ENCODE assay signal across 20 cellular contexts in the genomic region with DNA sequence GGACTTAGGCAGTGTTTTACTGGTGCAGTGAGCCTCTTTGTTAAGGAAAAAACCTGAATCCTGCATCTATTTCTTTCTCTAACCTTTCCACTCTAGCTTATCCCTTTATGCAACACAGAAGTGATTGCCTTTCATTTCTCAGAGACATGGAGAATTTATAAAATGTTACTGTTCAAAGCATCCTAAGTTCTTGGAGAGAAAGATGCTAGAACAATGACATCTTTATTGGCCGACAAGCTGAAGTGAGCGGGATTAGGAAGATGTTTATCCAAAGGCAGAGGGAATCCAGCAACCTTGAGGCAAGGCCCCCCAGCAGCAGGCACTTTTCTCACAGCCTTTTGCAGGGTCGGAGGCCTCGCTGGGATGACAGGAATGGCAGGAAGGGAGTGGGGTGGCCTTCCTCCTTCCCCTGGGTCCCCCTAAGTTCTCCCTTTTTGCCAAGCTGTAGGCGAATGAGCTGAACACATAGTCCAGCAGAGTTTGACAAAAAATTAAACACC.
DNase-seq lines count a peak whose midpoint lies in the region; ATAC-seq and TF ChIP-seq lines count a peak whose summit lies in the region.
"Had no signal": no experiment of that assay in that cellular context is flagged by ENCODE, and none has a peak within 500 bp of the region (broad histone marks: within the 10 kb centered on the region; RNA-seq: fewer than 3 reads in every experiment).

No MANE protein-coding gene starts in this region.

- H4K8ac ChIP-seq in neuronal stem cell (ENCODE audit: low read depth, low read length), result no peak overlapping the region

- no peak overlapping the region for H2AK5ac ChIP-seq in neuronal stem cell (ENCODE audit: low read depth, low read length)

- no peak for ATAC-seq in activated T-helper 17 cell treated with anti-CD3 and anti-CD28 coated beads, Interleukin-2, amount 50 U/mL, for 72 hours (replicated peaks)
- ATAC-seq: Right ventricle myocardium inferior had no signal

- peaks cover 28% of the 10 kb centered on the region for H3K36me3 Mint-ChIP-seq in activated T-helper 17 cell treated with anti-CD3 and anti-CD28 coated beads, Interleukin-2, amount 50 U/mL, for 72 hours (ENCODE audit: low read depth)

- WGBS in neuronal stem cell (ENCODE audit: extremely low coverage in 2 of 2, insufficient read length in 2 of 2, insufficient replicate concordance in 1 of 2), 2 donors, result no CpG with 5 or more reads among the region's 5 CpGs

- peak; percentile 59 to 70 for DNase-seq in SJCRH30
- peak; percentile 18 for DNase-seq in globus pallidus (ENCODE audit: low spot score)
- no peak for DNase-seq in neuronal stem cell (ENCODE audit: low spot score)
- no peak for DNase-seq in GM13976 (ENCODE audit: low spot score)
- DNase-seq in activated CD8-positive, alpha-beta memory T cell treated with anti-CD3 and anti-CD28 coated beads for 24 hours, result no peak
- DNase-seq: CD4-positive, CD25-positive, alpha-beta regulatory T cell; GOT3; NCI-H1048; NCI-H1417; NCI-H1694 treated with DMSO at 0.1 percent for 48 hours; NCI-H2081; NCI-H2227 treated with DMSO at 0.1 percent for 48 hours; NCI-H526 treated with DMSO at 0.1 percent for 48 hours; PC-9 had no signal

- H3K4me2 ChIP-seq in neuronal stem cell (ENCODE audit: insufficient read depth, low read length, poor library complexity, severe bottlenecking), result no peak overlapping the region
- H3K4me2 ChIP-seq: BLaER1, PC-9 had no signal

- H3K14ac ChIP-seq in neuronal stem cell (ENCODE audit: low read length), result no peak overlapping the region

- H3K4ac ChIP-seq in neuronal stem cell (ENCODE audit: low read length), result no peak overlapping the region

- in situ Hi-C loops in GM13976 (cut with MboI; ENCODE audit: low sequenced_read_pairs, unreplicated experiment), result no loop called here

- H3K79me1 ChIP-seq in neuronal stem cell (ENCODE audit: low read depth, low read length), result no peaks in the 10 kb centered on the region

- no peaks in the 10 kb centered on the region for H3K4me1 Mint-ChIP-seq in activated T-helper 17 cell treated with anti-CD3 and anti-CD28 coated beads, Interleukin-2, amount 50 U/mL, for 72 hours
- H3K4me1 Mint-ChIP-seq: CD4-positive, CD25-positive, alpha-beta regulatory T cell had no signal

- H3K9me3 Mint-ChIP-seq in activated T-helper 17 cell treated with anti-CD3 and anti-CD28 coated beads, Interleukin-2, amount 50 U/mL, for 72 hours, result no peaks in the 10 kb centered on the region

- H3K9ac ChIP-seq in neuronal stem cell (ENCODE audit: low read depth, low read length, poor library complexity) (no peak overlapping the region), stomach smooth muscle (ENCODE audit: low read length in 2 of 2) (peak overlapping the region in 1 of 2 donors; percentile 3)
- H3K9ac ChIP-seq: BLaER1 had no signal

- peaks cover 19% of the 10 kb centered on the region; the same call in 1 of the 2 replicates for H3K4me1 ChIP-seq in SJCRH30
- peaks cover 34 to 36% of the 10 kb centered on the region in 2 donors for H3K4me1 ChIP-seq in neuronal stem cell (ENCODE audit: control insufficient read depth in 2 of 2, insufficient read depth in 1 of 2, low read depth in 1 of 2, low read length in 2 of 2)
- peaks cover 55% of the 10 kb centered on the region for H3K4me1 ChIP-seq in stomach smooth muscle (ENCODE audit: control insufficient read depth, insufficient read depth, low read length)
- H3K4me1 ChIP-seq: BLaER1, SJSA1 had no signal

- H2BK15ac ChIP-seq in neuronal stem cell (ENCODE audit: low read length), result no peak overlapping the region

- no peak overlapping the region for H2BK5ac ChIP-seq in neuronal stem cell (ENCODE audit: low read length)

- H3K4me3 ChIP-seq in SJCRH30 (no peak overlapping the region), neuronal stem cell (ENCODE audit: low read length in 2 of 2) (no peak overlapping the region), stomach smooth muscle (ENCODE audit: low read length in 2 of 2) (no peak overlapping the region)
- H3K4me3 ChIP-seq: BLaER1, HAP-1, PC-9, SJSA1 had no signal

- TF ChIP-seq CTCF in GM13976 (IDR thresholded peaks at IDR 0.05; ENCODE audit: borderline replicate concordance, control extremely low read depth, extremely low read depth, insufficient read depth, missing control alignments), result no peak

- no peaks in the 10 kb centered on the region for H3K9me3 ChIP-seq in SJCRH30 (replicated peaks)
- H3K9me3 ChIP-seq in neuronal stem cell (replicated peaks in 1 of 2; ENCODE audit: control insufficient read depth in 2 of 2, insufficient read depth in 1 of 2, low read depth in 1 of 2, low read length in 2 of 2), result no peaks in the 10 kb centered on the region
- no peaks in the 10 kb centered on the region for H3K9me3 ChIP-seq in stomach smooth muscle (ENCODE audit: control insufficient read depth in 2 of 2, low read length in 2 of 2)
- H3K9me3 ChIP-seq: BLaER1, HAP-1, SJSA1 had no signal

- no peak overlapping the region for H3K23ac ChIP-seq in neuronal stem cell (ENCODE audit: low read depth, low read length, poor library complexity)

- no peaks in the 10 kb centered on the region for H3K27me3 Mint-ChIP-seq in activated T-helper 17 cell treated with anti-CD3 and anti-CD28 coated beads, Interleukin-2, amount 50 U/mL, for 72 hours
- H3K27me3 Mint-ChIP-seq: CD4-positive, CD25-positive, alpha-beta regulatory T cell had no signal

- H3K36me3 ChIP-seq in SJCRH30 (0 out of 2 replicates have a peak, but pooled peaks cover 4% of the 10 kb centered on the region), neuronal stem cell (replicated peaks in 1 of 2; ENCODE audit: control insufficient read depth in 2 of 2, insufficient read depth in 2 of 2, low read length in 2 of 2) (no peaks in the 10 kb centered on the region), stomach smooth muscle (ENCODE audit: control insufficient read depth in 2 of 2, insufficient read depth in 2 of 2, low read length in 2 of 2) (no peaks in the 10 kb centered on the region)
- H3K36me3 ChIP-seq: HAP-1 had no signal

- no peak overlapping the region for H2BK120ac ChIP-seq in neuronal stem cell (ENCODE audit: low read depth, low read length)

- H3K18ac ChIP-seq in neuronal stem cell (ENCODE audit: low read length), result no peak overlapping the region

- no peak overlapping the region for H2AFZ ChIP-seq in neuronal stem cell (ENCODE audit: low read length)
- H2AFZ ChIP-seq: PC-9 had no signal

- H3K4me3 Mint-ChIP-seq in activated T-helper 17 cell treated with anti-CD3 and anti-CD28 coated beads, Interleukin-2, amount 50 U/mL, for 72 hours, result no peak overlapping the region
- H3K4me3 Mint-ChIP-seq: CD4-positive, CD25-positive, alpha-beta regulatory T cell had no signal

- H2BK12ac ChIP-seq in neuronal stem cell (ENCODE audit: low read length), result no peak overlapping the region

- H4K91ac ChIP-seq in neuronal stem cell (ENCODE audit: low read depth, low read length, poor library complexity), result no peak overlapping the region

- H3K27ac Mint-ChIP-seq in activated T-helper 17 cell treated with anti-CD3 and anti-CD28 coated beads, Interleukin-2, amount 50 U/mL, for 72 hours, result no peak overlapping the region
- H3K27ac Mint-ChIP-seq: CD4-positive, CD25-positive, alpha-beta regulatory T cell had no signal

- H3K27me3 ChIP-seq in SJCRH30 (no peaks in the 10 kb centered on the region), neuronal stem cell (ENCODE audit: control insufficient read depth in 3 of 3, insufficient read depth in 3 of 3, low read depth in 1 of 3, low read length in 3 of 3) (peaks cover 0 to under 1% (median 0%) of the 10 kb centered on the region in 3 experiments), stomach smooth muscle (ENCODE audit: control insufficient read depth in 1 of 2, insufficient read depth in 2 of 2, low read length in 2 of 2) (no peaks in the 10 kb centered on the region)
- H3K27me3 ChIP-seq: BLaER1, SJSA1 had no signal

- peak overlapping the region; percentile 43; the same call in 1 of the 2 replicates for H3K27ac ChIP-seq in SJCRH30
- H3K27ac ChIP-seq in neuronal stem cell (replicated peaks; ENCODE audit: low read length), result peak overlapping the region; percentile 9
- H3K27ac ChIP-seq in stomach smooth muscle (ENCODE audit: low read length), result peak overlapping the region; percentile 75
- H3K27ac ChIP-seq: BLaER1, PC-9, SJSA1 had no signal

Comparison
In these comparisons a context has a peak if more than half of its experiments do, and no peak if none do; other contexts are left out.
1. DNase-seq: peak in SJCRH30 (2 of 2) and globus pallidus (single experiment); none in neuronal stem cell (single experiment), GM13976 (single experiment) and activated CD8-positive, alpha-beta memory T cell treated with anti-CD3 and anti-CD28 coated beads for 24 hours (single experiment).
2. H3K27ac ChIP-seq: peak in every context shown above with its lines; median percentile 75 in stomach smooth muscle; 43 in SJCRH30; 9 in neuronal stem cell.